Comparison of ENCODE assay signal across 8 cellular contexts in the genomic region with DNA sequence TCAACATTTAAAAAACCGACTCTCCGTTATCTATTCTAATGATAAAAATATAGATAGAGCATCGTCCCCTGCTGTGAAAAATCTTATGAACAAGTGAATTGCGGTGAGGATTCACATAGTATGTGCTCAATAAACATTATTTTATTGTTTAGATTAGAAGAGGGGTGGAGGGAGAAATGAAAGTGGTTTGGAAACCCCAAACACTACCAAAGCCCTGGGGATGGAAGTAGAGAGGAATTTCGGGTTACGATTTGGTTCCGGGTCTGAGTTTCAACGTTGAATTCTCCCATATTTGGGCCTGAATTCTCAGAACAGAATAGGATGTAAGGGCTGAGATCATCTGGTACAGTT. TPM values are rescaled to one million over a fixed set of nuclear protein-coding genes. Genes with fewer than 3 reads are reported as not detected.
DNase-seq lines count a peak whose midpoint lies in the region; ATAC-seq, FAIRE-seq and TF ChIP-seq lines count a peak whose summit lies in the region.

No MANE protein-coding gene starts in this region.

- peak overlapping the region in 1 of 2 experiments; percentile 97 for H3K4me3 ChIP-seq in mesenchymal stem cell (ENCODE audit: insufficient read depth in 1 of 2, low read depth in 1 of 2, low read length in 2 of 2)
- H3K4me3 ChIP-seq in upper lobe of left lung, result peak overlapping the region in 3 of 4 donors; percentile 77 to 92 (median 84)

- H4K91ac ChIP-seq in mesenchymal stem cell (ENCODE audit: low read length), result no peak overlapping the region

- H3K9ac ChIP-seq in mesenchymal stem cell (ENCODE audit: low read length), result peak overlapping the region; percentile 99

- TF ChIP-seq CTCF in brain (conservative IDR thresholded peaks at IDR 0.05), result no peak
- no peak for TF ChIP-seq CTCF in upper lobe of left lung (IDR thresholded peaks at IDR 0.05)

- no peaks in the 10 kb centered on the region for H3K9me3 Mint-ChIP-seq in activated naive CD4-positive, alpha-beta T cell treated with anti-CD3 and anti-CD28 coated beads, Interleukin-2, amount 10 ng/mL, durations not matched to agents 7 days and 5 days
- no peaks in the 10 kb centered on the region for H3K9me3 Mint-ChIP-seq in brain

- no peak for FAIRE-seq in H54 (lab: Jason Lieb, UNC)

- WGBS in mesenchymal stem cell, result 41% methylated on average over 4 of the region's 8 CpGs
- WGBS in upper lobe of left lung, 2 donors, result 11 to 32% methylated on average over 8 of the region's 8 CpGs

- no peak overlapping the region for H2AFZ ChIP-seq in mesenchymal stem cell (ENCODE audit: low read depth, low read length)

- H3K4me1 ChIP-seq in mesenchymal stem cell (ENCODE audit: control insufficient read depth, insufficient read depth, low read depth, low read length) (peaks cover 3% of the 10 kb centered on the region), upper lobe of left lung (peaks cover 23 to 46% (median 37%) of the 10 kb centered on the region in 4 donors)

- CTCF ChIA-PET in activated naive CD4-positive, alpha-beta T cell treated with anti-CD3 and anti-CD28 coated beads, Interleukin-2, amount 10 ng/mL, durations not matched to agents 7 days and 5 days (lab: Charles Lee), result interaction anchor here (0.8 to 2.2 kb wide), 4 partner anchors 47 to 110 kb away, joined by 3 to 9 read pairs (median 4); partner anchors contain the start of gene FAM76A

- H3K27ac ChIP-seq in mesenchymal stem cell (ENCODE audit: low read length, poor library complexity, severe bottlenecking) (peak overlapping the region; percentile 77), upper lobe of left lung (peak overlapping the region; percentile 96 to 99 (median 98))

- no peak overlapping the region for H3K18ac ChIP-seq in mesenchymal stem cell (ENCODE audit: low read depth in 1 of 2, low read length in 2 of 2)

- ATAC-seq in upper lobe of left lung (ENCODE audit: low FRiP score in 2 of 2) (no peak), HG03460 (IDR thresholded peaks at IDR 0.05; ENCODE audit: unreplicated experiment) (no peak)

- H3K27ac Mint-ChIP-seq in activated naive CD4-positive, alpha-beta T cell treated with anti-CD3 and anti-CD28 coated beads, Interleukin-2, amount 10 ng/mL, durations not matched to agents 7 days and 5 days, result peak overlapping the region; percentile 97
- H3K27ac Mint-ChIP-seq in brain, result peak overlapping the region; percentile 94 to 97 (median 95)

- peak overlapping the region; percentile 93 for H3K4me3 Mint-ChIP-seq in activated naive CD4-positive, alpha-beta T cell treated with anti-CD3 and anti-CD28 coated beads, Interleukin-2, amount 10 ng/mL, durations not matched to agents 7 days and 5 days
- H3K4me3 Mint-ChIP-seq in brain, result peak overlapping the region; percentile 89 to 98 (median 94)

- H3K4ac ChIP-seq in mesenchymal stem cell (ENCODE audit: low read depth in 1 of 2, low read length in 2 of 2), result no peak overlapping the region

- H3K9me3 ChIP-seq in mesenchymal stem cell (ENCODE audit: control insufficient read depth, low read length) (no peaks in the 10 kb centered on the region), upper lobe of left lung (no peaks in the 10 kb centered on the region)

- no peak overlapping the region for H2BK120ac ChIP-seq in mesenchymal stem cell (ENCODE audit: low read depth, low read length)

- H2BK15ac ChIP-seq in mesenchymal stem cell (ENCODE audit: low read depth, poor library complexity, severe bottlenecking), result no peak overlapping the region

- no peak overlapping the region for H2BK5ac ChIP-seq in mesenchymal stem cell (ENCODE audit: low read depth, low read length, poor library complexity, severe bottlenecking)

- peaks cover 10% of the 10 kb centered on the region for H3K36me3 Mint-ChIP-seq in activated naive CD4-positive, alpha-beta T cell treated with anti-CD3 and anti-CD28 coated beads, Interleukin-2, amount 10 ng/mL, durations not matched to agents 7 days and 5 days
- H3K36me3 Mint-ChIP-seq in brain, result peaks cover 6% of the 10 kb centered on the region

- TF ChIP-seq POLR2A in upper lobe of left lung (IDR thresholded peaks at IDR 0.05) (no peak), H54 (IDR thresholded peaks at IDR 0.05; ENCODE audit: low read depth, low read length) (no peak)

- peak overlapping the region; percentile 24 for H3K4me2 ChIP-seq in mesenchymal stem cell (ENCODE audit: low read length, poor library complexity, severe bottlenecking)

- no peak for DNase-seq in activated naive CD4-positive, alpha-beta T cell treated with anti-CD3 and anti-CD28 coated beads, Interleukin-2, amount 10 ng/mL, durations not matched to agents 7 days and 5 days
- DNase-seq in activated naive CD4-positive, alpha-beta T cell (lab: John Stamatoyannopoulos, UW), result no peak
- no peak for DNase-seq in mesenchymal stem cell
- DNase-seq in upper lobe of left lung, result no peak
- no peak for DNase-seq in MV-4-11 (lab: John Stamatoyannopoulos, UW)
- no peak for DNase-seq in H54 (ENCODE audit: insufficient read length, low spot score)

- no peak overlapping the region for H3K14ac ChIP-seq in mesenchymal stem cell (ENCODE audit: low read length in 2 of 2)

- peaks cover 9% of the 10 kb centered on the region for H3K79me1 ChIP-seq in mesenchymal stem cell (replicated peaks; ENCODE audit: low read length, poor library complexity, severe bottlenecking)

- H3K36me3 ChIP-seq in mesenchymal stem cell (ENCODE audit: control insufficient read depth in 1 of 2, insufficient read depth in 2 of 2, low read depth in 1 of 2, low read length in 2 of 2) (peaks cover 0 to 14% of the 10 kb centered on the region in 2 experiments), upper lobe of left lung (peaks cover 0 to 13% (median 5%) of the 10 kb centered on the region in 4 donors)

- H2AK5ac ChIP-seq in mesenchymal stem cell (ENCODE audit: low read length, severe bottlenecking), result no peak overlapping the region

- H3K27me3 Mint-ChIP-seq in activated naive CD4-positive, alpha-beta T cell treated with anti-CD3 and anti-CD28 coated beads, Interleukin-2, amount 10 ng/mL, durations not matched to agents 7 days and 5 days, result no peaks in the 10 kb centered on the region
- peaks cover 8% of the 10 kb centered on the region for H3K27me3 Mint-ChIP-seq in brain

- no peak overlapping the region for H2BK12ac ChIP-seq in mesenchymal stem cell (ENCODE audit: low read length in 2 of 2)

- H3K4me1 Mint-ChIP-seq in activated naive CD4-positive, alpha-beta T cell treated with anti-CD3 and anti-CD28 coated beads, Interleukin-2, amount 10 ng/mL, durations not matched to agents 7 days and 5 days, result peaks cover 33% of the 10 kb centered on the region
- H3K4me1 Mint-ChIP-seq in brain, result peaks cover 41% of the 10 kb centered on the region

- H3K27me3 ChIP-seq in mesenchymal stem cell (ENCODE audit: control insufficient read depth in 1 of 2, insufficient read depth in 1 of 2, low read length in 2 of 2) (no peaks in the 10 kb centered on the region), upper lobe of left lung (no peaks in the 10 kb centered on the region)

- no peak overlapping the region for H4K8ac ChIP-seq in mesenchymal stem cell (ENCODE audit: low read length)

- H3K23ac ChIP-seq in mesenchymal stem cell (ENCODE audit: low read length in 2 of 2), result no peak overlapping the region

- TF ChIP-seq EP300 in upper lobe of left lung (IDR thresholded peaks at IDR 0.05), result no peak

RNA-seq across cellular contexts. Expression of gene STX12, which starts 0.5 kb away (rescaled TPM):
- 52.6 TPM for polyA plus RNA-seq in brain (ENCODE audit: insufficient read depth, low read depth, low replicate concordance)
- 36.7 TPM for polyA plus RNA-seq in mesenchymal stem cell (2013, experiment 1 of 2)
- 39.6 TPM for polyA plus RNA-seq in mesenchymal stem cell (2013, experiment 2 of 2)
- total RNA-seq in upper lobe of left lung, result 100 to 1,000 TPM in 2 of 6 donors, 10 to 100 TPM in 4; 47.1 to 107 (median 88.2) TPM

RNA-seq across cellular contexts. Expression of gene FAM76A, which starts 46.8 kb away (rescaled TPM):
- 3.6 TPM for polyA plus RNA-seq in brain (ENCODE audit: insufficient read depth, low read depth, low replicate concordance)
- 10.4 TPM for polyA plus RNA-seq in mesenchymal stem cell (2013, experiment 1 of 2)
- polyA plus RNA-seq in mesenchymal stem cell (2013, experiment 2 of 2), result 10.1 TPM
- total RNA-seq in upper lobe of left lung, result 10 to 100 TPM; 10.9 to 50.3 (median 21.2) TPM

RNA-seq across cellular contexts. Expression of gene PPP1R8, which starts 58.0 kb away (rescaled TPM):
- polyA plus RNA-seq in brain (ENCODE audit: insufficient read depth, low read depth, low replicate concordance), result 54.3 TPM
- 34.6 TPM for polyA plus RNA-seq in mesenchymal stem cell (2013, experiment 1 of 2)
- polyA plus RNA-seq in mesenchymal stem cell (2013, experiment 2 of 2), result 34.0 TPM
- 10 to 100 TPM; 12.7 to 36.0 (median 29.9) TPM for total RNA-seq in upper lobe of left lung
